In genomic region chr9:129556576-129557191, GRCh38 we compare ENCODE assay signal across 1 cellular context.
TF ChIP-seq lines count a peak whose summit lies in the region.

No MANE protein-coding gene starts in this region.

TF ChIP-seq in HepG2, 621 proteins besides CTCF, POLR2A, EP300 and RAD21 (continued from another document and continues in another):
- TF ChIP-seq ZNF710 (CRISPR knock-in tag; IDR thresholded peaks at IDR 0.05; ENCODE audit: borderline replicate concordance) (no peak), ZNF687 (CRISPR knock-in tag; IDR thresholded peaks at IDR 0.05) (no peak), ZNF782 (CRISPR knock-in tag; IDR thresholded peaks at IDR 0.05; ENCODE audit: borderline replicate concordance) (no peak), MBNL3 (CRISPR knock-in tag; conservative IDR thresholded peaks at IDR 0.05) (no peak), ZNF552 (CRISPR knock-in tag; IDR thresholded peaks at IDR 0.05; ENCODE audit: borderline replicate concordance) (no peak), ZBTB7B (CRISPR knock-in tag; IDR thresholded peaks at IDR 0.05) (no peak), KLF12 (CRISPR knock-in tag; IDR thresholded peaks at IDR 0.05; ENCODE audit: borderline replicate concordance) (no peak), ZSCAN25 (CRISPR knock-in tag; IDR thresholded peaks at IDR 0.05) (peak; percentile 36; the same call in 1 of the 2 replicates), ZNF709 (CRISPR knock-in tag; IDR thresholded peaks at IDR 0.05) (0 out of 2 replicates have a peak, but pooled peaks have one; percentile 6), ZNF207 (IDR thresholded peaks at IDR 0.05; ENCODE audit: borderline replicate concordance) (no peak), ZNF629 (CRISPR knock-in tag; conservative IDR thresholded peaks at IDR 0.05) (no peak), ZNF335 (CRISPR knock-in tag; IDR thresholded peaks at IDR 0.05) (no peak), SNRNP70 (IDR thresholded peaks at IDR 0.05; ENCODE audit: low read depth, low read length) (no peak), ZNF546 (CRISPR knock-in tag; conservative IDR thresholded peaks at IDR 0.05) (no peak), ZSCAN20 (CRISPR knock-in tag; IDR thresholded peaks at IDR 0.05; ENCODE audit: borderline replicate concordance) (no peak), ATF7-NPFF (CRISPR knock-in tag; IDR thresholded peaks at IDR 0.05; ENCODE audit: low read depth) (0 out of 2 replicates have a peak, but pooled peaks have one; percentile 7), SATB2 (CRISPR knock-in tag; IDR thresholded peaks at IDR 0.05) (no peak), ZNF44 (CRISPR knock-in tag; IDR thresholded peaks at IDR 0.05) (0 out of 2 replicates have a peak, but pooled peaks have one; percentile 68), SRSF4 (IDR thresholded peaks at IDR 0.05; ENCODE audit: low read depth, low read length, poor library complexity, severe bottlenecking) (no peak), ZUFSP (CRISPR knock-in tag; IDR thresholded peaks at IDR 0.05; ENCODE audit: borderline replicate concordance) (no peak), FOXP4 (CRISPR knock-in tag; IDR thresholded peaks at IDR 0.05) (no peak), ZNF883 (CRISPR knock-in tag; IDR thresholded peaks at IDR 0.05; ENCODE audit: not compliant biosample characterization) (no peak)
- TF ChIP-seq, protein P1, sequence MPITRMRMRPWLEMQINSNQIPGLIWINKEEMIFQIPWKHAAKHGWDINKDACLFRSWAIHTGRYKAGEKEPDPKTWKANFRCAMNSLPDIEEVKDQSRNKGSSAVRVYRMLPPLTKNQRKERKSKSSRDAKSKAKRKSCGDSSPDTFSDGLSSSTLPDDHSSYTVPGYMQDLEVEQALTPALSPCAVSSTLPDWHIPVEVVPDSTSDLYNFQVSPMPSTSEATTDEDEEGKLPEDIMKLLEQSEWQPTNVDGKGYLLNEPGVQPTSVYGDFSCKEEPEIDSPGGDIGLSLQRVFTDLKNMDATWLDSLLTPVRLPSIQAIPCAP (CRISPR knock-in tag; IDR thresholded peaks at IDR 0.05; ENCODE audit: low read depth): no peak
- TF ChIP-seq, protein P2, sequence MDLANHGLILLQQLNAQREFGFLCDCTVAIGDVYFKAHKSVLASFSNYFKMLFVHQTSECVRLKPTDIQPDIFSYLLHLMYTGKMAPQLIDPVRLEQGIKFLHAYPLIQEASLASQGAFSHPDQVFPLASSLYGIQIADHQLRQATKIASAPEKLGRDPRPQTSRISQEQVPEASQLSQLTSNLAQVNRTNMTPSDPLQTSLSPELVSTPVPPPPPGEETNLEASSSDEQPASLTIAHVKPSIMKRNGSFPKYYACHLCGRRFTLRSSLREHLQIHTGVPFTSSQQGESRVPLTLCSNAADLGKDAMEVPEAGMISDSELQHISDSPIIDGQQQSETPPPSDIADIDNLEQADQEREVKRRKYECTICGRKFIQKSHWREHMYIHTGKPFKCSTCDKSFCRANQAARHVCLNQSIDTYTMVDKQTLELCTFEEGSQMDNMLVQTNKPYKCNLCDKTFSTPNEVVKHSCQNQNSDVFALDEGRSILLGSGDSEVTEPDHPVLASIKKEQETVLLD (CRISPR knock-in tag; IDR thresholded peaks at IDR 0.05; ENCODE audit: low read depth): no peak
- TF ChIP-seq, protein P3, sequence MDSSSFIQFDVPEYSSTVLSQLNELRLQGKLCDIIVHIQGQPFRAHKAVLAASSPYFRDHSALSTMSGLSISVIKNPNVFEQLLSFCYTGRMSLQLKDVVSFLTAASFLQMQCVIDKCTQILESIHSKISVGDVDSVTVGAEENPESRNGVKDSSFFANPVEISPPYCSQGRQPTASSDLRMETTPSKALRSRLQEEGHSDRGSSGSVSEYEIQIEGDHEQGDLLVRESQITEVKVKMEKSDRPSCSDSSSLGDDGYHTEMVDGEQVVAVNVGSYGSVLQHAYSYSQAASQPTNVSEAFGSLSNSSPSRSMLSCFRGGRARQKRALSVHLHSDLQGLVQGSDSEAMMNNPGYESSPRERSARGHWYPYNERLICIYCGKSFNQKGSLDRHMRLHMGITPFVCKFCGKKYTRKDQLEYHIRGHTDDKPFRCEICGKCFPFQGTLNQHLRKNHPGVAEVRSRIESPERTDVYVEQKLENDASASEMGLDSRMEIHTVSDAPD (CRISPR knock-in tag; IDR thresholded peaks at IDR 0.05): no peak
- TF ChIP-seq, protein P4, sequence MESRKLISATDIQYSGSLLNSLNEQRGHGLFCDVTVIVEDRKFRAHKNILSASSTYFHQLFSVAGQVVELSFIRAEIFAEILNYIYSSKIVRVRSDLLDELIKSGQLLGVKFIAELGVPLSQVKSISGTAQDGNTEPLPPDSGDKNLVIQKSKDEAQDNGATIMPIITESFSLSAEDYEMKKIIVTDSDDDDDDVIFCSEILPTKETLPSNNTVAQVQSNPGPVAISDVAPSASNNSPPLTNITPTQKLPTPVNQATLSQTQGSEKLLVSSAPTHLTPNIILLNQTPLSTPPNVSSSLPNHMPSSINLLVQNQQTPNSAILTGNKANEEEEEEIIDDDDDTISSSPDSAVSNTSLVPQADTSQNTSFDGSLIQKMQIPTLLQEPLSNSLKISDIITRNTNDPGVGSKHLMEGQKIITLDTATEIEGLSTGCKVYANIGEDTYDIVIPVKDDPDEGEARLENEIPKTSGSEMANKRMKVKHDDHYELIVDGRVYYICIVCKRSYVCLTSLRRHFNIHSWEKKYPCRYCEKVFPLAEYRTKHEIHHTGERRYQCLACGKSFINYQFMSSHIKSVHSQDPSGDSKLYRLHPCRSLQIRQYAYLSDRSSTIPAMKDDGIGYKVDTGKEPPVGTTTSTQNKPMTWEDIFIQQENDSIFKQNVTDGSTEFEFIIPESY (CRISPR knock-in tag; IDR thresholded peaks at IDR 0.05): no peak
- TF ChIP-seq, protein P5, sequence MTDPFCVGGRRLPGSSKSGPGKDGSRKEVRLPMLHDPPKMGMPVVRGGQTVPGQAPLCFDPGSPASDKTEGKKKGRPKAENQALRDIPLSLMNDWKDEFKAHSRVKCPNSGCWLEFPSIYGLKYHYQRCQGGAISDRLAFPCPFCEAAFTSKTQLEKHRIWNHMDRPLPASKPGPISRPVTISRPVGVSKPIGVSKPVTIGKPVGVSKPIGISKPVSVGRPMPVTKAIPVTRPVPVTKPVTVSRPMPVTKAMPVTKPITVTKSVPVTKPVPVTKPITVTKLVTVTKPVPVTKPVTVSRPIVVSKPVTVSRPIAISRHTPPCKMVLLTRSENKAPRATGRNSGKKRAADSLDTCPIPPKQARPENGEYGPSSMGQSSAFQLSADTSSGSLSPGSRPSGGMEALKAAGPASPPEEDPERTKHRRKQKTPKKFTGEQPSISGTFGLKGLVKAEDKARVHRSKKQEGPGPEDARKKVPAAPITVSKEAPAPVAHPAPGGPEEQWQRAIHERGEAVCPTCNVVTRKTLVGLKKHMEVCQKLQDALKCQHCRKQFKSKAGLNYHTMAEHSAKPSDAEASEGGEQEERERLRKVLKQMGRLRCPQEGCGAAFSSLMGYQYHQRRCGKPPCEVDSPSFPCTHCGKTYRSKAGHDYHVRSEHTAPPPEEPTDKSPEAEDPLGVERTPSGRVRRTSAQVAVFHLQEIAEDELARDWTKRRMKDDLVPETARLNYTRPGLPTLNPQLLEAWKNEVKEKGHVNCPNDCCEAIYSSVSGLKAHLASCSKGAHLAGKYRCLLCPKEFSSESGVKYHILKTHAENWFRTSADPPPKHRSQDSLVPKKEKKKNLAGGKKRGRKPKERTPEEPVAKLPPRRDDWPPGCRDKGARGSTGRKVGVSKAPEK (CRISPR knock-in tag; IDR thresholded peaks at IDR 0.05; ENCODE audit: borderline replicate concordance): 0 out of 2 replicates have a peak, but pooled peaks have one; percentile 42
- TF ChIP-seq, protein P6, sequence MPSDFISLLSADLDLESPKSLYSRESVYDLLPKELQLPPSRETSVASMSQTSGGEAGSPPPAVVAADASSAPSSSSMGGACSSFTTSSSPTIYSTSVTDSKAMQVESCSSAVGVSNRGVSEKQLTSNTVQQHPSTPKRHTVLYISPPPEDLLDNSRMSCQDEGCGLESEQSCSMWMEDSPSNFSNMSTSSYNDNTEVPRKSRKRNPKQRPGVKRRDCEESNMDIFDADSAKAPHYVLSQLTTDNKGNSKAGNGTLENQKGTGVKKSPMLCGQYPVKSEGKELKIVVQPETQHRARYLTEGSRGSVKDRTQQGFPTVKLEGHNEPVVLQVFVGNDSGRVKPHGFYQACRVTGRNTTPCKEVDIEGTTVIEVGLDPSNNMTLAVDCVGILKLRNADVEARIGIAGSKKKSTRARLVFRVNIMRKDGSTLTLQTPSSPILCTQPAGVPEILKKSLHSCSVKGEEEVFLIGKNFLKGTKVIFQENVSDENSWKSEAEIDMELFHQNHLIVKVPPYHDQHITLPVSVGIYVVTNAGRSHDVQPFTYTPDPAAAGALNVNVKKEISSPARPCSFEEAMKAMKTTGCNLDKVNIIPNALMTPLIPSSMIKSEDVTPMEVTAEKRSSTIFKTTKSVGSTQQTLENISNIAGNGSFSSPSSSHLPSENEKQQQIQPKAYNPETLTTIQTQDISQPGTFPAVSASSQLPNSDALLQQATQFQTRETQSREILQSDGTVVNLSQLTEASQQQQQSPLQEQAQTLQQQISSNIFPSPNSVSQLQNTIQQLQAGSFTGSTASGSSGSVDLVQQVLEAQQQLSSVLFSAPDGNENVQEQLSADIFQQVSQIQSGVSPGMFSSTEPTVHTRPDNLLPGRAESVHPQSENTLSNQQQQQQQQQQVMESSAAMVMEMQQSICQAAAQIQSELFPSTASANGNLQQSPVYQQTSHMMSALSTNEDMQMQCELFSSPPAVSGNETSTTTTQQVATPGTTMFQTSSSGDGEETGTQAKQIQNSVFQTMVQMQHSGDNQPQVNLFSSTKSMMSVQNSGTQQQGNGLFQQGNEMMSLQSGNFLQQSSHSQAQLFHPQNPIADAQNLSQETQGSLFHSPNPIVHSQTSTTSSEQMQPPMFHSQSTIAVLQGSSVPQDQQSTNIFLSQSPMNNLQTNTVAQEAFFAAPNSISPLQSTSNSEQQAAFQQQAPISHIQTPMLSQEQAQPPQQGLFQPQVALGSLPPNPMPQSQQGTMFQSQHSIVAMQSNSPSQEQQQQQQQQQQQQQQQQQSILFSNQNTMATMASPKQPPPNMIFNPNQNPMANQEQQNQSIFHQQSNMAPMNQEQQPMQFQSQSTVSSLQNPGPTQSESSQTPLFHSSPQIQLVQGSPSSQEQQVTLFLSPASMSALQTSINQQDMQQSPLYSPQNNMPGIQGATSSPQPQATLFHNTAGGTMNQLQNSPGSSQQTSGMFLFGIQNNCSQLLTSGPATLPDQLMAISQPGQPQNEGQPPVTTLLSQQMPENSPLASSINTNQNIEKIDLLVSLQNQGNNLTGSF (CRISPR knock-in tag; IDR thresholded peaks at IDR 0.05): no peak
